ENCODE assay signal across 9 cellular contexts in the genomic region with DNA sequence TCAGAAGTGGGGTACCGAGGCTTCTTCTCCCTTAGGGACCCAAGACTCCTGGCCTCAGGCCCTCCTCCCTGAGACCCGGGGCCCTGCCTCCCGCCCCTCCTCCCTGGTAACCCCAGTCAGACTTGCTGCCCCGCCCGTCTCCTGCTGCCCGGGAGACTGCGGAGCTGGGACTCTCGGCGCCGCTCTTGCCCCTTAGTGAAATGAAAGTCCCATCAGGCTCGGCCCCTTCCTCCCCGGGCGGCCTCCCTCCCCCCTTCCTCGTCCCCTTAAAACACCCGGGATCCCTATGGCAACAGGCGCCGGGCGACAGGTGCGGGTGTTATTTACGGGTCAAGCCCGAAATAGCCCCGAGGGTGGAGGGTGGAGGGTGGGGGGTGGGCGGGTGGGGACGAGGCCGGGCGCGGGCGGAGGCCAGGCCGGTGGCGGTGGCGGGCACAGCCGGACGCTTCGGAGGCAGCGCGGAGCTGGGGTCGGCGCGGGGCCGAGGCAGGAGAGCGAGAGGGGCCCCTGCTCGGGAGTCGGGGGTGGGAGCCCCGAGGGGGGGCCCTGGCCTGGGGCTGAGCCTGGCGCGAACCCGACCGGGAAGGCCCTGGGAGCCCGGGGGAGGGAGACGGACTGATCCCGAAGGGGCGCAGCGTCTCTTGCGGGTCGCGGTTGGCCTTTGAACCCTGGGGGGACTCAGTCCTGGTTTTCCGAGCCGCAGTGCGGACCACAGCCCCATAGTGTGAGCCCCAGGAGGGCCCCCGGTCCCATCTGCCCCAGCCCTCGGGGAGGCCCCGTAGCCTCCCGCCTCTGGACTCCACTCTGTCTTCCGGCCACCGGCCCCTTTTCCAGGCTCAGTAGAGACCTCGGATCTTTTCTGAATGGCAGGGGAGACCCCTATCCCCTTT. TPM values are rescaled to one million over a fixed set of nuclear protein-coding genes. Genes with fewer than 3 reads are reported as not detected.
DNase-seq lines count a peak whose midpoint lies in the region; ATAC-seq and TF ChIP-seq lines count a peak whose summit lies in the region.
"Had no signal": no experiment of that assay in that cellular context is flagged by ENCODE, and none has a peak within 500 bp of the region (broad histone marks: within the 10 kb centered on the region; RNA-seq: fewer than 3 reads in every experiment).

A gene with protein sequence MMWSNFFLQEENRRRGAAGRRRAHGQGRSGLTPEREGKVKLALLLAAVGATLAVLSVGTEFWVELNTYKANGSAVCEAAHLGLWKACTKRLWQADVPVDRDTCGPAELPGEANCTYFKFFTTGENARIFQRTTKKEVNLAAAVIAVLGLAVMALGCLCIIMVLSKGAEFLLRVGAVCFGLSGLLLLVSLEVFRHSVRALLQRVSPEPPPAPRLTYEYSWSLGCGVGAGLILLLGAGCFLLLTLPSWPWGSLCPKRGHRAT (plus strand): TSS at position 414 of the 890 bp plus-strand sequence. CDS start 1,241 bp downstream, outside the sequence.

- no peak within 1 kb of the TSS for H3K27ac Mint-ChIP-seq in CD8-positive, alpha-beta T cell
- no peak within 1 kb of the TSS for H3K27ac Mint-ChIP-seq in neural crest cell (ENCODE audit: unreplicated experiment)

- H3K4me1 ChIP-seq in CD8-positive, alpha-beta T cell (ENCODE audit: insufficient read depth, low read length), result no peaks in the 10 kb centered on the region
- H3K4me1 ChIP-seq: uterus had no signal

- H3K36me3 Mint-ChIP-seq in CD8-positive, alpha-beta T cell, result no peaks in the 10 kb centered on the region
- H3K36me3 Mint-ChIP-seq in neural crest cell (ENCODE audit: low read depth), result no peaks in the 10 kb centered on the region

- POLR2A ChIA-PET in CD8-positive, alpha-beta T cell (lab: Charles Lee), result no interaction called here

- TF ChIP-seq POLR2A in NB4 (IDR thresholded peaks at IDR 0.05; ENCODE audit: extremely low read depth, insufficient read length), result no peak

- TF ChIP-seq CTCF in CD8-positive, alpha-beta T cell (IDR thresholded peaks at IDR 0.05), result no peak
- TF ChIP-seq CTCF in NB4 (IDR thresholded peaks at IDR 0.05; ENCODE audit: low read depth, low read length) (no peak), neural crest cell (conservative IDR thresholded peaks at IDR 0.05) (no peak)

- no peaks in the 10 kb centered on the region for H3K36me3 ChIP-seq in CD8-positive, alpha-beta T cell (ENCODE audit: insufficient read depth, low read length)
- H3K36me3 ChIP-seq: uterus had no signal

- peak within 1 kb of the TSS; percentile 43 for H3K4me3 Mint-ChIP-seq in CD8-positive, alpha-beta T cell
- peak within 1 kb of the TSS; percentile 51 for H3K4me3 Mint-ChIP-seq in neural crest cell

- no peak for ATAC-seq in CD8-positive, alpha-beta T cell
- no peak for ATAC-seq in esophagus mucosa
- no peak for ATAC-seq in GM21515 (IDR thresholded peaks at IDR 0.05; ENCODE audit: unreplicated experiment)

- no peak within 1 kb of the TSS for H3K4me3 ChIP-seq in CD8-positive, alpha-beta T cell (ENCODE audit: low read depth, low read length)
- H3K4me3 ChIP-seq in NB4 (ENCODE audit: low read depth, low read length), result no peak within 1 kb of the TSS
- H3K4me3 ChIP-seq: uterus had no signal

- H3K9me3 ChIP-seq in CD8-positive, alpha-beta T cell (ENCODE audit: low read length), result no peaks in the 10 kb centered on the region
- H3K9me3 ChIP-seq: uterus had no signal

- H3K27me3 ChIP-seq in CD8-positive, alpha-beta T cell (ENCODE audit: insufficient read depth, low read length), result peaks cover 9% of the 10 kb centered on the region

- H3K9me3 Mint-ChIP-seq in CD8-positive, alpha-beta T cell, result no peaks in the 10 kb centered on the region
- no peaks in the 10 kb centered on the region for H3K9me3 Mint-ChIP-seq in neural crest cell

- H3K27ac ChIP-seq in CD8-positive, alpha-beta T cell (ENCODE audit: low read depth, low read length), result no peak within 1 kb of the TSS
- H3K27ac ChIP-seq: uterus had no signal

- H3K4me1 Mint-ChIP-seq in CD8-positive, alpha-beta T cell (ENCODE audit: low read depth), result peaks cover 5% of the 10 kb centered on the region
- peaks cover 5% of the 10 kb centered on the region for H3K4me1 Mint-ChIP-seq in neural crest cell

- intact Hi-C loops in CD8-positive, alpha-beta T cell (cut with DNase I, micrococcal nuclease), result no loop called here

- CTCF ChIA-PET in CD8-positive, alpha-beta T cell (lab: Charles Lee), result no interaction called here

- peaks cover 43% of the 10 kb centered on the region for H3K27me3 Mint-ChIP-seq in CD8-positive, alpha-beta T cell (ENCODE audit: low read depth)
- H3K27me3 Mint-ChIP-seq in neural crest cell (ENCODE audit: low read depth), result peaks cover 45% of the 10 kb centered on the region

- DNase-seq in CD8-positive, alpha-beta T cell, result no peak
- peak; percentile 19 for DNase-seq in NB4 (ENCODE audit: low read depth)
- DNase-seq in ecto neural progenitor cell (ENCODE audit: low spot score), result peak; percentile 71
- peak; percentile 44 for DNase-seq in neural crest cell (ENCODE audit: low read depth, low spot score)
- no peak for DNase-seq in activated CD4-positive, alpha-beta T cell treated with anti-CD3 and anti-CD28 coated beads for 48 hours
- no peak for DNase-seq in stimulated activated CD4-positive, alpha-beta T cell treated with anti-CD3 and anti-CD28 coated beads, Interleukin-2, amount 100 ng/mL, for 48 hours
- DNase-seq: uterus had no signal

RNA-seq across cellular contexts. Expression of the gene that starts here (rescaled TPM):
- not detected for total RNA-seq in CD8-positive, alpha-beta T cell
- total RNA-seq in neural crest cell (0.77 and 0.82 TPM in 2 replicates), esophagus mucosa (not detected)

Comparison
In these comparisons a context has a peak if more than half of its experiments do, and no peak if none do; other contexts are left out.
1. Peak in DNase-seq in neural crest cell; RNA of the gene not detected or under 1 TPM.
2. DNase-seq: peak in NB4 (single experiment) and ecto neural progenitor cell (single experiment); none in CD8-positive, alpha-beta T cell (0 of 7), activated CD4-positive, alpha-beta T cell treated with anti-CD3 and anti-CD28 coated beads for 48 hours (single experiment) and stimulated activated CD4-positive, alpha-beta T cell treated with anti-CD3 and anti-CD28 coated beads, Interleukin-2, amount 100 ng/mL, for 48 hours (0 of 2).